1 cellular context compared by ENCODE assay signal in genomic region chr1:155043259-155043658, GRCh38.
TF ChIP-seq lines count a peak whose summit lies in the region.

No MANE protein-coding gene starts in this region.

TF ChIP-seq in H1, 55 proteins besides CTCF, POLR2A, EP300 and RAD21:
- TF ChIP-seq, protein P1, sequence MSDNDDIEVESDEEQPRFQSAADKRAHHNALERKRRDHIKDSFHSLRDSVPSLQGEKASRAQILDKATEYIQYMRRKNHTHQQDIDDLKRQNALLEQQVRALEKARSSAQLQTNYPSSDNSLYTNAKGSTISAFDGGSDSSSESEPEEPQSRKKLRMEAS (IDR thresholded peaks at IDR 0.05) = 0 out of 2 replicates have a peak, but pooled peaks have one; percentile 36
- TF ChIP-seq RXRA (IDR thresholded peaks at IDR 0.05; ENCODE audit: insufficient read depth, low read depth, low read length) = no peak
